In the genomic region with DNA sequence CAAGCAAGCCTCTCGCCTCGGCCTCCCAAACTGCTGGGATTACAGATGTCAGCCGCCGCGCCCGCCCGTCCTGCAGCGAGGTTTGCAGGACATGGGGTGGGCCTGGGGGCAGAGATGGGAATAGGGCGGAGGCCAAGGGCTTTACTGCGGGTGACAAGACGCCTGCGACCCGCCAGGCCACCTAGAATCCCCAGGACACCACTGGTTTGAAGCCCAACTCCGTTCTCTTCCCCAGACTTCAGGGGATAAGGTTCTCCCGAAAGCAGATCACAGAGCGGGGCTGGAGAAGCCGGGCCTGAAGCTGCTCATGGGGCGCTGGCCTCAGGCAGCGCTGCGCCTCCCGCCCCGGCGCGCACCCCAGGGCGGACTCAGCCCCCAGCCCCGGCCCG, we compare ENCODE assay signal across 8 cellular contexts. TPM values are rescaled to one million over a fixed set of nuclear protein-coding genes. Genes with fewer than 3 reads are reported as not detected.
DNase-seq lines count a peak whose midpoint lies in the region; ATAC-seq and TF ChIP-seq lines count a peak whose summit lies in the region.

No MANE protein-coding gene starts in this region.

- H3K9me3 Mint-ChIP-seq in endodermal cell (no peaks in the 10 kb centered on the region), neural crest cell (no peaks in the 10 kb centered on the region)

- 1% methylated on average over 11 to 27 of the region's 27 CpGs for WGBS in endodermal cell (ENCODE audit: insufficient coverage in 1 of 2, insufficient read length in 1 of 2), 2 experiments

- H3K4me2 ChIP-seq in OCI-LY1 (ENCODE audit: low read length): peak overlapping the region; percentile 70

- peak; percentile 5 for ATAC-seq in GM21515 (IDR thresholded peaks at IDR 0.05; ENCODE audit: unreplicated experiment)
- ATAC-seq in HG03457 (IDR thresholded peaks at IDR 0.05; ENCODE audit: unreplicated experiment): no peak
- ATAC-seq in GM19467 (IDR thresholded peaks at IDR 0.05; ENCODE audit: unreplicated experiment): no peak

- no peak for DNase-seq in AG09309 (ENCODE audit: low read depth)
- no peak for DNase-seq in endodermal cell
- no peak for DNase-seq in neural crest cell (ENCODE audit: low read depth, low spot score)
- no peak for DNase-seq in cortex of kidney (lab: John Stamatoyannopoulos, UW)

- H2AFZ ChIP-seq in OCI-LY1 (ENCODE audit: low read length): no peak overlapping the region

- H3F3A ChIP-seq in OCI-LY1 (ENCODE audit: insufficient read depth, low read length): no peaks in the 10 kb centered on the region

- H4K20me1 ChIP-seq in OCI-LY1 (ENCODE audit: insufficient read depth, low read length): no peaks in the 10 kb centered on the region

- no peak overlapping the region for H3K27ac ChIP-seq in OCI-LY1 (ENCODE audit: low read depth, low read length, poor library complexity, severe bottlenecking)
- peak overlapping the region; percentile 99 for H3K27ac ChIP-seq in endodermal cell (ENCODE audit: low read depth, low read length)

- H3K4me1 ChIP-seq in OCI-LY1 (ENCODE audit: insufficient read depth, low read length, severe bottlenecking) (peaks cover 28% of the 10 kb centered on the region), endodermal cell (ENCODE audit: control insufficient read depth, insufficient read depth, low read length) (peaks cover 15% of the 10 kb centered on the region)

- H3K27ac Mint-ChIP-seq in endodermal cell: peak overlapping the region; percentile 86
- no peak overlapping the region for H3K27ac Mint-ChIP-seq in neural crest cell (ENCODE audit: unreplicated experiment)

- H3K9me2 ChIP-seq in OCI-LY1 (ENCODE audit: low read depth, low read length): no peaks in the 10 kb centered on the region

- H3K27me3 ChIP-seq in OCI-LY1 (ENCODE audit: insufficient read depth, low read length) (0 out of 2 replicates have a peak, but pooled peaks cover 4% of the 10 kb centered on the region), endodermal cell (ENCODE audit: control insufficient read depth, insufficient read depth, low read length, poor library complexity, severe bottlenecking) (no peaks in the 10 kb centered on the region)

- peaks cover 14% of the 10 kb centered on the region for H3K4me1 Mint-ChIP-seq in endodermal cell
- peaks cover 18% of the 10 kb centered on the region for H3K4me1 Mint-ChIP-seq in neural crest cell

- H3K36me3 ChIP-seq in OCI-LY1 (ENCODE audit: insufficient read depth, low read length): peaks cover 38% of the 10 kb centered on the region
- H3K36me3 ChIP-seq in endodermal cell (ENCODE audit: control insufficient read depth, insufficient read depth, low read length): peaks cover 41% of the 10 kb centered on the region

- no peak for TF ChIP-seq CTCF in AG09309 (IDR thresholded peaks at IDR 0.05; ENCODE audit: control insufficient read depth, insufficient read depth, low read depth, low read length, missing control alignments)
- no peak for TF ChIP-seq CTCF in OCI-LY1 (IDR thresholded peaks at IDR 0.05; ENCODE audit: low read length)
- no peak for TF ChIP-seq CTCF in endodermal cell (conservative IDR thresholded peaks at IDR 0.05)
- no peak for TF ChIP-seq CTCF in neural crest cell (conservative IDR thresholded peaks at IDR 0.05)

- H3K9me3 ChIP-seq in OCI-LY1 (ENCODE audit: low read length) (no peaks in the 10 kb centered on the region), endodermal cell (ENCODE audit: control insufficient read depth, low read length) (no peaks in the 10 kb centered on the region)

- H3K4me3 Mint-ChIP-seq in endodermal cell (peak overlapping the region; percentile 78), neural crest cell (peak overlapping the region; percentile 92)

- H3K27me3 Mint-ChIP-seq in endodermal cell (ENCODE audit: insufficient read depth): peaks cover 2% of the 10 kb centered on the region
- peaks cover 10% of the 10 kb centered on the region for H3K27me3 Mint-ChIP-seq in neural crest cell (ENCODE audit: low read depth)

- H3K36me3 Mint-ChIP-seq in endodermal cell (ENCODE audit: low read depth) (peaks cover 25% of the 10 kb centered on the region), neural crest cell (ENCODE audit: low read depth) (peaks cover 5% of the 10 kb centered on the region)

- H3K9ac ChIP-seq in OCI-LY1 (ENCODE audit: low read length): peak overlapping the region; percentile 98
- peak overlapping the region; percentile 89 for H3K9ac ChIP-seq in endodermal cell (ENCODE audit: extremely low read depth, low read length, poor library complexity, severe bottlenecking)

- H3K79me2 ChIP-seq in OCI-LY1 (ENCODE audit: insufficient read depth, low read length): peaks cover 8% of the 10 kb centered on the region; the same call in 1 of the 2 replicates

- H3K4me3 ChIP-seq in AG09309 (ENCODE audit: control insufficient read depth, low read depth, low read length) (peak overlapping the region; percentile 70), OCI-LY1 (ENCODE audit: low read depth, low read length, poor library complexity, severe bottlenecking) (peak overlapping the region; percentile 99), endodermal cell (ENCODE audit: low read length) (peak overlapping the region; percentile 88)

RNA-seq across cellular contexts. Expression of a gene that starts 0.4 kb away (rescaled TPM):
- total RNA-seq in endodermal cell: 100 to 1,000 TPM; 139 to 148 TPM
- 111 TPM for polyA plus RNA-seq in endodermal cell (2013, experiment 1 of 2)
- polyA plus RNA-seq in endodermal cell (2013, experiment 2 of 2): 114 TPM
- total RNA-seq in neural crest cell: 128 and 134 TPM in 2 replicates

RNA-seq across cellular contexts. Expression of a gene that starts 0.7 kb away (rescaled TPM):
- total RNA-seq in endodermal cell (10 to 100 TPM; 56.8 to 71.1 TPM), neural crest cell (40.0 and 40.2 TPM in 2 replicates)
- polyA plus RNA-seq in endodermal cell (2013, experiment 1 of 2): 51.9 TPM
- 47.2 TPM for polyA plus RNA-seq in endodermal cell (2013, experiment 2 of 2)

RNA-seq across cellular contexts. Expression of a gene that starts 9.2 kb away (rescaled TPM):
- total RNA-seq in endodermal cell: 100 to 1,000 TPM; 139 to 165 TPM
- 153 TPM for polyA plus RNA-seq in endodermal cell (2013, experiment 1 of 2)
- polyA plus RNA-seq in endodermal cell (2013, experiment 2 of 2): 149 TPM
- total RNA-seq in neural crest cell: 101 and 108 TPM in 2 replicates

RNA-seq across cellular contexts. Expression of a gene that starts 14.3 kb away (rescaled TPM):
- 10 to 100 TPM; 22.3 to 28.1 TPM for total RNA-seq in endodermal cell
- 9.0 TPM for polyA plus RNA-seq in endodermal cell (2013, experiment 1 of 2)
- 6.2 TPM for polyA plus RNA-seq in endodermal cell (2013, experiment 2 of 2)
- 1.6 and 2.7 TPM in 2 replicates for total RNA-seq in neural crest cell

RNA-seq across cellular contexts. Expression of a gene that starts 23.3 kb away (rescaled TPM):
- total RNA-seq in endodermal cell (10 to 100 TPM; 77.0 to 77.6 TPM), neural crest cell (27.0 and 34.5 TPM in 2 replicates)
- 35.9 TPM for polyA plus RNA-seq in endodermal cell (2013, experiment 1 of 2)
- 30.1 TPM for polyA plus RNA-seq in endodermal cell (2013, experiment 2 of 2)
